19 cellular contexts compared by ENCODE assay signal in the genomic region with DNA sequence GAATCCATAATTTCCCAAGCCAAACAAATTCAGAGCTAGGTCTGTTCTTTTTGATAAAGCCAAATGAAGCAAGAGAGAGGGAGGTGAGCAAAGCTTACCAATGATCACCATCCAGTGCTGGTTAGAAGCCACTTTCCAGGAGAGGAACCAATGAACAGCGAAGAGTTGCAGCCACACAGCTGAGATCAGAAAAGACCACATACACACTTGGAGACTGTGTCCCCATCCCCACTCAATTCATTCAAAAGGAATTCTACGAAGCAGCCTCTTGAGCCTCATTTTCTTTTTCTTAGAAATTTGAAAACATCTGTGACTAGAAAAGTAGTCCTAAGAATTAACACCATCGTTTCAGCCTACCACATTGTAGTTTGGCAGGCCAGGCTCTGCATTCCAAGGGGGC. TPM values are rescaled to one million over a fixed set of nuclear protein-coding genes. Genes with fewer than 3 reads are reported as not detected.
"Had no signal": no experiment of that assay in that cellular context is flagged by ENCODE, and none has a peak within 500 bp of the region (broad histone marks: within the 10 kb centered on the region; RNA-seq: fewer than 3 reads in every experiment).

No MANE protein-coding gene starts in this region.

- H3K27ac ChIP-seq: colonic mucosa, hepatocyte, parathyroid adenoma, transverse colon had no signal

- H3K9ac ChIP-seq: parathyroid adenoma had no signal

- ATAC-seq: activated naive CD4-positive, alpha-beta T cell treated with anti-CD3 and anti-CD28 coated beads, Interleukin-2, amount 50 U/mL, for 72 hours; esophagus mucosa; stimulated activated naive B cell treated with anti-CD40 and anti-IgM and Interleukin-4, amounts not matched to agents 10 μg/mL and 1 μg/mL and 100 μg/mL, for 72 hours had no signal

- H3K4me1 ChIP-seq: colonic mucosa, parathyroid adenoma had no signal

- H3K27me3 Mint-ChIP-seq: activated CD4-positive, alpha-beta memory T cell treated with anti-CD3 and anti-CD28 coated beads for 36 hours; brain had no signal

- H3K27me3 ChIP-seq: colonic mucosa, hepatocyte, neutrophil, transverse colon had no signal

- H3K4me2 ChIP-seq: hepatocyte had no signal

- H3K4me3 Mint-ChIP-seq: activated CD4-positive, alpha-beta memory T cell treated with anti-CD3 and anti-CD28 coated beads for 36 hours; stimulated activated naive B cell treated with anti-CD40 and anti-IgM and Interleukin-4, amounts not matched to agents 10 μg/mL and 1 μg/mL and 100 μg/mL, for 72 hours had no signal

- H3K27ac Mint-ChIP-seq: activated CD4-positive, alpha-beta memory T cell treated with anti-CD3 and anti-CD28 coated beads for 36 hours; activated T-helper 2 cell treated with anti-CD3 and anti-CD28 coated beads, Interferon-gamma antibody, Interleukin-2, Interleukin-4, amounts not matched to agents 10 μg/mL and 5 μg/mL and 100 μg/mL, durations not matched to agents 14 hours and 24 hours and 36 hours had no signal

- H3K79me2 ChIP-seq: parathyroid adenoma had no signal

- H3K4me3 ChIP-seq: colonic mucosa, hepatocyte, transverse colon had no signal

- H3K9me3 ChIP-seq: colonic mucosa, neutrophil, transverse colon had no signal

- H3K9me3 Mint-ChIP-seq: activated CD4-positive, alpha-beta memory T cell treated with anti-CD3 and anti-CD28 coated beads for 36 hours; activated naive CD4-positive, alpha-beta T cell treated with anti-CD3 and anti-CD28 coated beads, Interleukin-2, amount 50 U/mL, for 72 hours; activated T-helper 2 cell treated with anti-CD3 and anti-CD28 coated beads, Interferon-gamma antibody, Interleukin-2, Interleukin-4, amounts not matched to agents 10 μg/mL and 5 μg/mL and 100 μg/mL, durations not matched to agents 14 hours and 24 hours and 36 hours; brain; naive B cell; stimulated activated naive B cell treated with anti-CD40 and anti-IgM and Interleukin-4, amounts not matched to agents 10 μg/mL and 1 μg/mL and 100 μg/mL, for 72 hours had no signal

- H2AFZ ChIP-seq: hepatocyte, parathyroid adenoma had no signal

- DNase-seq: activated CD4-positive, alpha-beta memory T cell treated with anti-CD3 and anti-CD28 coated beads for 36 hours; activated CD4-positive, alpha-beta T cell treated with anti-CD3 and anti-CD28 coated beads for 1 hour; amygdala; central memory CD4-positive, alpha-beta T cell; colonic mucosa; naive B cell; stimulated activated CD4-positive, alpha-beta T cell treated with anti-CD3 and anti-CD28 coated beads, Interleukin-2, amount 100 ng/mL, for 48 hours; stimulated activated naive B cell treated with anti-CD40 and anti-IgM and Interleukin-4, amounts not matched to agents 10 μg/mL and 1 μg/mL and 100 μg/mL, for 72 hours; substantia nigra; transverse colon had no signal

RNA-seq across cellular contexts. Expression of gene CHRNB2, which starts 18.2 kb away (rescaled TPM):
- total RNA-seq: activated CD4-positive, alpha-beta memory T cell treated with anti-CD3 and anti-CD28 coated beads for 36 hours; activated T-helper 2 cell treated with anti-CD3 and anti-CD28 coated beads, Interferon-gamma antibody, Interleukin-2, Interleukin-4, amounts not matched to agents 10 μg/mL and 5 μg/mL and 100 μg/mL, durations not matched to agents 14 hours and 24 hours and 36 hours; mononuclear cell had no signal
- polyA plus RNA-seq: hepatocyte had no signal

RNA-seq across cellular contexts. Expression of gene SHE, which starts 47.2 kb away (rescaled TPM):
- total RNA-seq: activated naive CD4-positive, alpha-beta T cell treated with anti-CD3 and anti-CD28 coated beads, Interleukin-2, amount 50 U/mL, for 72 hours had no signal
- polyA plus RNA-seq: hepatocyte had no signal

RNA-seq across cellular contexts. Expression of gene TDRD10, which starts 47.4 kb away (rescaled TPM):
- total RNA-seq: activated CD4-positive, alpha-beta memory T cell treated with anti-CD3 and anti-CD28 coated beads for 36 hours; activated naive CD4-positive, alpha-beta T cell treated with anti-CD3 and anti-CD28 coated beads, Interleukin-2, amount 50 U/mL, for 72 hours; activated T-helper 2 cell treated with anti-CD3 and anti-CD28 coated beads, Interferon-gamma antibody, Interleukin-2, Interleukin-4, amounts not matched to agents 10 μg/mL and 5 μg/mL and 100 μg/mL, durations not matched to agents 14 hours and 24 hours and 36 hours; mononuclear cell; SK-MEL-5 had no signal
- polyA plus RNA-seq: hepatocyte had no signal
